ENCODE assay signal across 8 cellular contexts in genomic region chr22:33271390-33272161, GRCh38.
DNase-seq lines count a peak whose midpoint lies in the region; ATAC-seq, FAIRE-seq and TF ChIP-seq lines count a peak whose summit lies in the region.

No MANE protein-coding gene starts in this region.

- peak; percentile 67 for FAIRE-seq in GM12892 (lab: Jason Lieb, UNC)

- H3K4me1 ChIP-seq in left lung, result no peaks in the 10 kb centered on the region

- peak; percentile 21 for DNase-seq in GM12892 (ENCODE audit: insufficient read length)
- DNase-seq in NCI-H2196 (lab: John Stamatoyannopoulos, UW; ENCODE audit: unreplicated experiment), result peak; percentile 49
- no peak for DNase-seq in left lung
- DNase-seq in NCI-H446 (lab: John Stamatoyannopoulos, UW), result no peak
- DNase-seq in NCI-H446 treated with DMSO at 0.1 percent for 48 hours (lab: John Stamatoyannopoulos, UW), result no peak
- no peak for DNase-seq in lower leg skin (ENCODE audit: low spot score in 2 of 2)
- no peak for DNase-seq in COR-L47 (lab: John Stamatoyannopoulos, UW)

- 72 to 83% methylated on average over 6 of the region's 6 CpGs for WGBS in lower leg skin, 2 donors

- H3K4me3 ChIP-seq in left lung, result no peak overlapping the region
- H3K4me3 ChIP-seq in lower leg skin (ENCODE audit: low read depth, poor library complexity, severe bottlenecking), result no peak overlapping the region

- intact Hi-C loops in left lung (cut with DNase I) (no loop called here), lower leg skin (cut with DNase I; ENCODE audit: low total_unique reads) (loop anchor here (5.0 kb wide), 1 partner anchor 1081 kb away; no protein-coding TSS in a partner anchor)

- ATAC-seq in HG02588 (IDR thresholded peaks at IDR 0.05; ENCODE audit: unreplicated experiment) (peak; percentile 79), left lung (peak; percentile 42)

- TF ChIP-seq POLR2A in GM12892 (IDR thresholded peaks at IDR 0.05; ENCODE audit: low read depth, low read length) (no peak), lower leg skin (IDR thresholded peaks at IDR 0.05) (no peak)

- no peak overlapping the region for H3K27ac ChIP-seq in left lung

- no peaks in the 10 kb centered on the region for H3K9me3 ChIP-seq in left lung

- TF ChIP-seq CTCF in left lung (IDR thresholded peaks at IDR 0.05) (no peak), lower leg skin (IDR thresholded peaks at IDR 0.05) (no peak)

- H3K27me3 ChIP-seq in left lung, result no peaks in the 10 kb centered on the region

- no peaks in the 10 kb centered on the region for H3K36me3 ChIP-seq in left lung

Comparison
In these comparisons a context has a peak if more than half of its experiments do, and no peak if none do; other contexts are left out.
1. DNase-seq: peak in GM12892 (single experiment) and NCI-H2196 (single experiment); none in left lung (0 of 2), NCI-H446 (0 of 2), NCI-H446 treated with DMSO at 0.1 percent for 48 hours (single experiment), lower leg skin (0 of 2) and COR-L47 (single experiment).